ENCODE assay signal across 16 cellular contexts in the genomic region with DNA sequence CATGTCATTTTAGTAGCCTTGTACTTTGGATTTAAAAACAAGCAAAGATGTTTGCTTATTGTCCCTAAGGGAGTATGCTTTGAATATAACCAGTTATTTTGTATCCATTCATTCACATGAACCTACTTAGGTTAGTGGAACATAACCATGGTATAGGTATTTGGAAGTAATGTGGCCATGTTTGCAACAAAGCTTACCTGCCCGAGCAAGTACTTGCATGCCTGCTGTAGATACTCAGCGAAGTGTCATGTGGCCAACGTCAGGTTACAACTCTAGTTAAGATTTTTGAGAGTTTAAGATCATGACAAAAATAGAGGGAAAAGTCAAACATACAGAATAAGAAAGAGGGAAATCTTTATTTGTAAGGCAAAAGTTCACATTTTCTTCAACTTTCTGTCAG. TPM values are rescaled to one million over a fixed set of nuclear protein-coding genes. Genes with fewer than 3 reads are reported as not detected.
DNase-seq lines count a peak whose midpoint lies in the region; ATAC-seq and TF ChIP-seq lines count a peak whose summit lies in the region.
"Had no signal": no experiment of that assay in that cellular context is flagged by ENCODE, and none has a peak within 500 bp of the region (broad histone marks: within the 10 kb centered on the region; RNA-seq: fewer than 3 reads in every experiment).

No MANE protein-coding gene starts in this region.

- H3K36me3 ChIP-seq in breast epithelium: no peaks in the 10 kb centered on the region
- peaks cover 0 to 3% of the 10 kb centered on the region in 2 donors for H3K36me3 ChIP-seq in neuronal stem cell (replicated peaks in 1 of 2; ENCODE audit: control insufficient read depth in 2 of 2, insufficient read depth in 2 of 2, low read length in 2 of 2)
- H3K36me3 ChIP-seq: BLaER1 had no signal

- POLR2A ChIA-PET in MCF 10A (lab: Yijun Ruan, JAX): interaction anchor here (0.6 to 1.2 kb wide), 6 partner anchors 10 to 952 kb away, joined by 3 to 4 read pairs (median 3); no protein-coding TSS in a partner anchor

- H2AK5ac ChIP-seq in neuronal stem cell (ENCODE audit: low read depth, low read length): no peak overlapping the region

- H4K91ac ChIP-seq in neuronal stem cell (ENCODE audit: low read depth, low read length, poor library complexity): no peak overlapping the region

- peak overlapping the region; percentile 9 for H3K27ac Mint-ChIP-seq in MCF 10A (ENCODE audit: low read depth, unreplicated experiment)
- H3K27ac Mint-ChIP-seq: CD8-positive, alpha-beta memory T cell had no signal

- no peak overlapping the region for H3K23ac ChIP-seq in neuronal stem cell (ENCODE audit: low read depth, low read length, poor library complexity)

- H4K8ac ChIP-seq in neuronal stem cell (ENCODE audit: low read depth, low read length): no peak overlapping the region

- H3K4me3 Mint-ChIP-seq in MCF 10A (ENCODE audit: unreplicated experiment): no peak overlapping the region
- H3K4me3 Mint-ChIP-seq: CD8-positive, alpha-beta memory T cell had no signal

- intact Hi-C loops in MCF 10A (cut with micrococcal nuclease) (no loop called here), breast epithelium (cut with DNase I; ENCODE audit: low total_unique reads) (no loop called here), posterior vena cava (cut with DNase I) (no loop called here)

- peaks cover 6% of the 10 kb centered on the region for H3K4me1 Mint-ChIP-seq in MCF 10A (ENCODE audit: insufficient read depth, unreplicated experiment)
- H3K4me1 Mint-ChIP-seq: CD8-positive, alpha-beta memory T cell had no signal

- no peak for ATAC-seq in GM18861 (IDR thresholded peaks at IDR 0.05; ENCODE audit: unreplicated experiment)
- ATAC-seq: HCT116 had no signal

- WGBS in neuronal stem cell (ENCODE audit: extremely low coverage in 2 of 2, insufficient read length in 2 of 2, insufficient replicate concordance in 1 of 2), 2 donors: no CpG with 5 or more reads among the region's 3 CpGs

- no peak overlapping the region for H2AFZ ChIP-seq in neuronal stem cell (ENCODE audit: low read length)
- H2AFZ ChIP-seq: GM23248 had no signal

- no peaks in the 10 kb centered on the region for H3K79me1 ChIP-seq in neuronal stem cell (ENCODE audit: low read depth, low read length)

- no peaks in the 10 kb centered on the region for H3K9me3 Mint-ChIP-seq in MCF 10A (ENCODE audit: unreplicated experiment)

- H2BK5ac ChIP-seq in neuronal stem cell (ENCODE audit: low read length): no peak overlapping the region

- H3K27me3 ChIP-seq in breast epithelium: no peaks in the 10 kb centered on the region
- H3K27me3 ChIP-seq in neuronal stem cell (ENCODE audit: control insufficient read depth in 3 of 3, insufficient read depth in 3 of 3, low read depth in 1 of 3, low read length in 3 of 3): no peaks in the 10 kb centered on the region
- H3K27me3 ChIP-seq: BLaER1 had no signal

- H3K27ac ChIP-seq in breast epithelium (no peak overlapping the region), neuronal stem cell (replicated peaks; ENCODE audit: low read length) (no peak overlapping the region)
- H3K27ac ChIP-seq: BLaER1, GM23248 had no signal

- peak overlapping the region; percentile 44 for H3K9ac ChIP-seq in neuronal stem cell (ENCODE audit: low read depth, low read length, poor library complexity)
- H3K9ac ChIP-seq: BLaER1, GM23248 had no signal

- H3K4ac ChIP-seq in neuronal stem cell (ENCODE audit: low read length): no peak overlapping the region

- H3K4me1 ChIP-seq in breast epithelium (no peaks in the 10 kb centered on the region), neuronal stem cell (ENCODE audit: control insufficient read depth in 2 of 2, insufficient read depth in 1 of 2, low read depth in 1 of 2, low read length in 2 of 2) (no peaks in the 10 kb centered on the region)
- H3K4me1 ChIP-seq: BLaER1, Caco-2 had no signal

- H3K18ac ChIP-seq in neuronal stem cell (ENCODE audit: low read length): no peak overlapping the region

- no peaks in the 10 kb centered on the region for H3K27me3 Mint-ChIP-seq in MCF 10A (ENCODE audit: insufficient read depth, unreplicated experiment)
- H3K27me3 Mint-ChIP-seq: CD8-positive, alpha-beta memory T cell had no signal

- H2BK120ac ChIP-seq in neuronal stem cell (ENCODE audit: low read depth, low read length): no peak overlapping the region

- TF ChIP-seq POLR2A in breast epithelium (IDR thresholded peaks at IDR 0.05): no peak

- H2BK15ac ChIP-seq in neuronal stem cell (ENCODE audit: low read length): no peak overlapping the region

- H3K9me3 ChIP-seq in breast epithelium: no peaks in the 10 kb centered on the region
- peaks cover 2 to 8% of the 10 kb centered on the region in 2 donors for H3K9me3 ChIP-seq in neuronal stem cell (replicated peaks in 1 of 2; ENCODE audit: control insufficient read depth in 2 of 2, insufficient read depth in 1 of 2, low read depth in 1 of 2, low read length in 2 of 2)
- H3K9me3 ChIP-seq: BLaER1, Caco-2 had no signal

- no peak overlapping the region for H3K4me2 ChIP-seq in neuronal stem cell (ENCODE audit: insufficient read depth, low read length, poor library complexity, severe bottlenecking)
- H3K4me2 ChIP-seq: BLaER1 had no signal

- peaks cover 20% of the 10 kb centered on the region for H3K36me3 Mint-ChIP-seq in MCF 10A (ENCODE audit: insufficient read depth, unreplicated experiment)

- H2BK12ac ChIP-seq in neuronal stem cell (ENCODE audit: low read length): no peak overlapping the region

- CTCF ChIA-PET in MCF 10A (lab: Yijun Ruan, JAX): interaction anchor here (0.6 kb wide), 1 partner anchor 29 kb away, joined by 3 read pairs; no protein-coding TSS in a partner anchor

- DNase-seq in MCF 10A (ENCODE audit: unreplicated experiment) (peak; percentile 39), breast epithelium (ENCODE audit: low spot score in 2 of 2) (no peak), epithelial cell of esophagus (ENCODE audit: low read depth) (peak; percentile 93), neuronal stem cell (ENCODE audit: low spot score) (no peak), posterior vena cava (ENCODE audit: low spot score) (no peak), NCI-H2171 treated with DMSO at 0.1 percent for 48 hours (lab: John Stamatoyannopoulos, UW) (no peak)
- DNase-seq: 8988T; AML-193; Caco-2; CD8-positive, alpha-beta memory T cell; DND-41; GDM1; GM23248 had no signal

- TF ChIP-seq CTCF in MCF 10A (IDR thresholded peaks at IDR 0.05; ENCODE audit: unreplicated experiment) (no peak), breast epithelium (IDR thresholded peaks at IDR 0.05) (no peak), epithelial cell of esophagus (IDR thresholded peaks at IDR 0.05; ENCODE audit: insufficient read depth, low read depth, low read length, missing control alignments) (no peak)

- no TSS peak for BruUV-seq in MCF 10A (replicated peaks; lab: Mats Ljungman, UMichigan)

- H3K14ac ChIP-seq in neuronal stem cell (ENCODE audit: low read length): no peak overlapping the region

- H3K4me3 ChIP-seq in breast epithelium: no peak overlapping the region
- H3K4me3 ChIP-seq in epithelial cell of esophagus (ENCODE audit: low read length): no peak overlapping the region
- H3K4me3 ChIP-seq in neuronal stem cell (ENCODE audit: low read length in 2 of 2): no peak overlapping the region
- H3K4me3 ChIP-seq: BLaER1, GM23248 had no signal

RNA-seq across cellular contexts. Expression of a gene that starts 57.2 kb away (rescaled TPM):
- total RNA-seq in MCF 10A (2022): 28.8 and 37.6 TPM in 2 replicates
- 10 to 100 TPM; 20.5 to 32.2 (median 21.6) TPM for total RNA-seq in breast epithelium
- 18.8 TPM for polyA plus RNA-seq in neuronal stem cell (2013, experiment 1 of 2)
- 18.5 TPM for polyA plus RNA-seq in neuronal stem cell (2013, experiment 2 of 2)
- total RNA-seq in posterior vena cava: 10 to 100 TPM; 47.7 to 54.4 TPM

Comparison
In these comparisons a context has a peak if more than half of its experiments do, and no peak if none do; other contexts are left out.
1. DNase-seq: peak in MCF 10A (single experiment) and epithelial cell of esophagus (single experiment); none in breast epithelium (0 of 2), neuronal stem cell (single experiment), posterior vena cava (single experiment) and NCI-H2171 treated with DMSO at 0.1 percent for 48 hours (single experiment).